8 cellular contexts compared by ENCODE assay signal in genomic region chr5:67315082-67315801, GRCh38.
DNase-seq lines count a peak whose midpoint lies in the region; ATAC-seq and TF ChIP-seq lines count a peak whose summit lies in the region.
"Had no signal": no experiment of that assay in that cellular context is flagged by ENCODE, and none has a peak within 500 bp of the region (broad histone marks: within the 10 kb centered on the region; RNA-seq: fewer than 3 reads in every experiment).

No MANE protein-coding gene starts in this region.

- no peak overlapping the region for H3K4me3 Mint-ChIP-seq in activated T-helper 17 cell treated with anti-CD3 and anti-CD28 coated beads, Interleukin-2, amount 50 U/mL, for 72 hours

- H3K36me3 ChIP-seq in Loucy (ENCODE audit: insufficient read depth, low read length): no peaks in the 10 kb centered on the region
- no peaks in the 10 kb centered on the region for H3K36me3 ChIP-seq in tibial artery

- H3K9me3 ChIP-seq in Loucy (ENCODE audit: insufficient read depth, low read depth, low read length): no peaks in the 10 kb centered on the region
- H3K9me3 ChIP-seq in tibial artery: no peaks in the 10 kb centered on the region

- no peak overlapping the region for H3K9ac ChIP-seq in Loucy (ENCODE audit: low read depth, low read length, poor library complexity, severe bottlenecking)

- DNase-seq in cerebellum (ENCODE audit: low spot score): peak; percentile 23
- peak; percentile 96 for DNase-seq in kidney tubule cell (ENCODE audit: low spot score)
- DNase-seq in tibial artery: peak in 1 of 2 donors; percentile 37
- DNase-seq in GDM1 (lab: John Stamatoyannopoulos, UW): no peak
- DNase-seq in central memory CD4-positive, alpha-beta T cell: no peak

- H3K4me1 Mint-ChIP-seq in activated T-helper 17 cell treated with anti-CD3 and anti-CD28 coated beads, Interleukin-2, amount 50 U/mL, for 72 hours: peaks cover 6% of the 10 kb centered on the region

- no peak overlapping the region for H3K27ac Mint-ChIP-seq in activated T-helper 17 cell treated with anti-CD3 and anti-CD28 coated beads, Interleukin-2, amount 50 U/mL, for 72 hours

- no peak overlapping the region for H3K4me2 ChIP-seq in Loucy (ENCODE audit: low read depth, low read length, poor library complexity, severe bottlenecking)

- no peaks in the 10 kb centered on the region for H3K9me2 ChIP-seq in Loucy (replicated peaks; ENCODE audit: low read depth, low read length)

- ATAC-seq in activated T-helper 17 cell treated with anti-CD3 and anti-CD28 coated beads, Interleukin-2, amount 50 U/mL, for 72 hours (replicated peaks): no peak
- ATAC-seq: K562 had no signal

- no peaks in the 10 kb centered on the region for H3K79me2 ChIP-seq in Loucy (ENCODE audit: insufficient read depth, low read length)

- H4K20me1 ChIP-seq in Loucy (ENCODE audit: insufficient read depth, low read length, poor library complexity, severe bottlenecking): no peaks in the 10 kb centered on the region

- H3K4me3 ChIP-seq in Loucy (ENCODE audit: low read length, poor library complexity, severe bottlenecking) (no peak overlapping the region), tibial artery (no peak overlapping the region)
- H3K4me3 ChIP-seq: K562 had no signal

- H3K27ac ChIP-seq in tibial artery: peak overlapping the region; percentile 54 to 56

- H3K27me3 ChIP-seq in Loucy (ENCODE audit: insufficient read depth, low read length, poor library complexity, severe bottlenecking): no peaks in the 10 kb centered on the region
- no peaks in the 10 kb centered on the region for H3K27me3 ChIP-seq in tibial artery

- H3K4me1 ChIP-seq in Loucy (ENCODE audit: insufficient read depth, low read length, poor library complexity, severe bottlenecking) (no peaks in the 10 kb centered on the region), tibial artery (peaks cover 0 to 14% (median 10%) of the 10 kb centered on the region in 4 donors)

- H3K9me3 Mint-ChIP-seq in activated T-helper 17 cell treated with anti-CD3 and anti-CD28 coated beads, Interleukin-2, amount 50 U/mL, for 72 hours: peaks cover 3% of the 10 kb centered on the region

- no peak overlapping the region for H2AFZ ChIP-seq in Loucy (ENCODE audit: low read length)

- intact Hi-C loops in tibial artery (cut with DNase I; ENCODE audit: low total_unique reads): no loop called here

- no peaks in the 10 kb centered on the region for H3F3A ChIP-seq in Loucy (ENCODE audit: low read depth)

- TF ChIP-seq CTCF in Loucy (conservative IDR thresholded peaks at IDR 0.05; ENCODE audit: low read length): 0 out of 2 replicates have a peak, but pooled peaks have one; percentile 13
- TF ChIP-seq CTCF in tibial artery (IDR thresholded peaks at IDR 0.05): no peak

- no peaks in the 10 kb centered on the region for H3K36me3 Mint-ChIP-seq in activated T-helper 17 cell treated with anti-CD3 and anti-CD28 coated beads, Interleukin-2, amount 50 U/mL, for 72 hours (ENCODE audit: low read depth)

- no peaks in the 10 kb centered on the region for H3K27me3 Mint-ChIP-seq in activated T-helper 17 cell treated with anti-CD3 and anti-CD28 coated beads, Interleukin-2, amount 50 U/mL, for 72 hours

Comparison
In these comparisons a context has a peak if more than half of its experiments do, and no peak if none do; other contexts are left out.
1. DNase-seq: peak in cerebellum (single experiment) and kidney tubule cell (single experiment); none in GDM1 (single experiment) and central memory CD4-positive, alpha-beta T cell (single experiment).